8 cellular contexts compared by ENCODE assay signal in genomic region chr1:235923466-235924008, GRCh38. TPM values are rescaled to one million over a fixed set of nuclear protein-coding genes. Genes with fewer than 3 reads are reported as not detected.
DNase-seq lines count a peak whose midpoint lies in the region; ATAC-seq, FAIRE-seq and TF ChIP-seq lines count a peak whose summit lies in the region.

No MANE protein-coding gene starts in this region.

- H3K36me3 ChIP-seq in effector memory CD4-positive, alpha-beta T cell (ENCODE audit: control insufficient read depth, insufficient read depth, low read length) = no peaks in the 10 kb centered on the region
- no peaks in the 10 kb centered on the region for H3K36me3 ChIP-seq in tibial artery
- no peaks in the 10 kb centered on the region for H3K36me3 ChIP-seq in kidney (ENCODE audit: control insufficient read depth in 1 of 2, insufficient read depth in 2 of 2, low read length in 2 of 2)

- H3K27ac ChIP-seq in effector memory CD4-positive, alpha-beta T cell (ENCODE audit: insufficient read depth, low read length, poor library complexity, severe bottlenecking) = peak overlapping the region; percentile 37
- H3K27ac ChIP-seq in tibial artery = no peak overlapping the region
- H3K27ac ChIP-seq in kidney (ENCODE audit: low read depth in 2 of 2, low read length in 2 of 2) = no peak overlapping the region

- H3K9me3 ChIP-seq in effector memory CD4-positive, alpha-beta T cell (ENCODE audit: control insufficient read depth, low read length) = no peaks in the 10 kb centered on the region
- H3K9me3 ChIP-seq in tibial artery (no peaks in the 10 kb centered on the region), kidney (ENCODE audit: control insufficient read depth in 1 of 2, low read length in 2 of 2) (no peaks in the 10 kb centered on the region)

- TF ChIP-seq CTCF in tibial artery (IDR thresholded peaks at IDR 0.05) (no peak), kidney (IDR thresholded peaks at IDR 0.05; ENCODE audit: borderline replicate concordance, extremely low read depth, insufficient read depth) (no peak)

- ATAC-seq in GM21390 (IDR thresholded peaks at IDR 0.05; ENCODE audit: unreplicated experiment) = peak; percentile 64
- ATAC-seq in HG03139 (IDR thresholded peaks at IDR 0.05; ENCODE audit: unreplicated experiment) = no peak

- H3K4me1 ChIP-seq in effector memory CD4-positive, alpha-beta T cell (ENCODE audit: control insufficient read depth, insufficient read depth, low read length, poor library complexity, severe bottlenecking) = peaks cover 17% of the 10 kb centered on the region
- H3K4me1 ChIP-seq in tibial artery (peaks cover 0 to 11% (median 9%) of the 10 kb centered on the region in 4 donors), kidney (ENCODE audit: control insufficient read depth in 1 of 2, insufficient read depth in 1 of 2, low read depth in 1 of 2, low read length in 2 of 2) (no peaks in the 10 kb centered on the region)

- H3K4me3 ChIP-seq in effector memory CD4-positive, alpha-beta T cell (ENCODE audit: insufficient read depth, low read depth, low read length, poor library complexity, severe bottlenecking) = no peak overlapping the region
- no peak overlapping the region for H3K4me3 ChIP-seq in tibial artery
- H3K4me3 ChIP-seq in kidney (ENCODE audit: low read length in 2 of 2) = no peak overlapping the region

- H3K27me3 ChIP-seq in effector memory CD4-positive, alpha-beta T cell (replicated peaks; ENCODE audit: control insufficient read depth, insufficient read depth, low read length, poor library complexity, severe bottlenecking) = no peaks in the 10 kb centered on the region
- no peaks in the 10 kb centered on the region for H3K27me3 ChIP-seq in tibial artery

- no peak overlapping the region for H3K9ac ChIP-seq in kidney (ENCODE audit: low read length in 2 of 2)

- intact Hi-C loops in tibial artery (cut with DNase I; ENCODE audit: low total_unique reads) = no loop called here
- intact Hi-C loops in kidney (cut with DNase I) = no loop called here

- peak; percentile 36 for DNase-seq in AG08396 (ENCODE audit: low spot score)
- peak; percentile 96 for DNase-seq in NCI-H69 (lab: John Stamatoyannopoulos, UW)
- DNase-seq in effector memory CD4-positive, alpha-beta T cell = peak in 1 of 3 donors; percentile 9
- no peak for DNase-seq in tibial artery
- DNase-seq in SIG-M5 (lab: John Stamatoyannopoulos, UW) = no peak
- DNase-seq in kidney = no peak

- no peak for FAIRE-seq in kidney (lab: Jason Lieb, UNC)

RNA-seq across cellular contexts. Expression of gene LYST, which starts 56.8 kb away (rescaled TPM):
- 30.3 TPM for total RNA-seq in kidney
- 4.6 TPM for polyA plus RNA-seq in kidney (ENCODE audit: insufficient read depth, low read depth, low replicate concordance)

Comparison
In these comparisons a context has a peak if more than half of its experiments do, and no peak if none do; other contexts are left out.
1. DNase-seq: peak in AG08396 (single experiment) and NCI-H69 (single experiment); none in tibial artery (0 of 2), SIG-M5 (single experiment) and kidney (single experiment).